10 cellular contexts compared by ENCODE assay signal in genomic region chr2:144924827-144925226, GRCh38.
"Had no signal": no experiment of that assay in that cellular context is flagged by ENCODE, and none has a peak within 500 bp of the region (broad histone marks: within the 10 kb centered on the region; RNA-seq: fewer than 3 reads in every experiment).

No MANE protein-coding gene starts in this region.

- H3K27ac ChIP-seq: right lobe of liver, transverse colon had no signal

- H3K36me3 ChIP-seq: right lobe of liver, transverse colon had no signal

- H3K27me3 ChIP-seq: right lobe of liver, transverse colon had no signal

- H3K4me3 ChIP-seq: right lobe of liver, transverse colon had no signal

- H3K9me3 ChIP-seq: right lobe of liver had no signal

- ATAC-seq: left colon; natural killer cell; right lobe of liver; stimulated activated effector memory CD8-positive, alpha-beta T cell treated with anti-CD3 and anti-CD28 coated beads, Interleukin-12 subunit alpha, Interleukin-12 subunit beta, amount 100 ng/mL, for 72 hours had no signal

- DNase-seq: activated CD4-positive, alpha-beta T cell treated with anti-CD3 and anti-CD28 coated beads, Interleukin-2, amount 50 U/mL, for 1 hour; activated CD4-positive, CD25-positive, alpha-beta regulatory T cell; activated naive CD4-positive, alpha-beta T cell treated with anti-CD3 and anti-CD28 coated beads, Interleukin-2, amount 10 ng/mL, durations not matched to agents 7 days and 5 days; erythroblast; left colon; natural killer cell; nucleus accumbens; right lobe of liver; transverse colon had no signal

- H3K4me1 ChIP-seq: right lobe of liver, transverse colon had no signal
